Comparison of ENCODE assay signal across 1 cellular context in the genomic region with DNA sequence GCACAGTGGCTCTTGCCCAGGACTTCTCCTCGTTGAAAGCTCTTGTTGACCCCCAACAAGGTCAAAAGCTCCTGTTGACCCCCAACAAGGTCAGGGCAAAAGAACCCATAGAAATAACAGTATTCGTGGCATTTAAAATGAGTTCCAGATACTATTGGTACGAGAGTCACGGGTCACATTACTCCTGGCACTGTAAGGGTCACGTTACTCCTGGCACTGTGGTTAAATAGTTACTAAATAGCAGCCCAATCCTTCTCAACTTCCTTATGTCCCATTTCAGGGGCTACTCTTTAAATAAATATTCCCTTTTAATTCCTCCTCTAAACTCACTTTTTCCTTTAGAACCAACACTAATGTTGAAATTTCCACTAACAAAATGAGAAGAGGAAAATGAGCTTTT.
TF ChIP-seq lines count a peak whose summit lies in the region.

No MANE protein-coding gene starts in this region.

TF ChIP-seq in HepG2, 621 proteins besides CTCF, POLR2A, EP300 and RAD21:
- TF ChIP-seq, protein P1, sequence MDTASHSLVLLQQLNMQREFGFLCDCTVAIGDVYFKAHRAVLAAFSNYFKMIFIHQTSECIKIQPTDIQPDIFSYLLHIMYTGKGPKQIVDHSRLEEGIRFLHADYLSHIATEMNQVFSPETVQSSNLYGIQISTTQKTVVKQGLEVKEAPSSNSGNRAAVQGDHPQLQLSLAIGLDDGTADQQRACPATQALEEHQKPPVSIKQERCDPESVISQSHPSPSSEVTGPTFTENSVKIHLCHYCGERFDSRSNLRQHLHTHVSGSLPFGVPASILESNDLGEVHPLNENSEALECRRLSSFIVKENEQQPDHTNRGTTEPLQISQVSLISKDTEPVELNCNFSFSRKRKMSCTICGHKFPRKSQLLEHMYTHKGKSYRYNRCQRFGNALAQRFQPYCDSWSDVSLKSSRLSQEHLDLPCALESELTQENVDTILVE (CRISPR knock-in tag; IDR thresholded peaks at IDR 0.05) = no peak
- TF ChIP-seq ZNF441 (CRISPR knock-in tag; IDR thresholded peaks at IDR 0.05; ENCODE audit: borderline replicate concordance) = no peak
TF ChIP-seq in HepG2: peak in this region for 0.
